In genomic region chrX:44223150-44223549, GRCh38 we compare ENCODE assay signal across 14 cellular contexts.
DNase-seq lines count a peak whose midpoint lies in the region; ATAC-seq and TF ChIP-seq lines count a peak whose summit lies in the region.
"Had no signal": no experiment of that assay in that cellular context is flagged by ENCODE, and none has a peak within 500 bp of the region (broad histone marks: within the 10 kb centered on the region; RNA-seq: fewer than 3 reads in every experiment).

No MANE protein-coding gene starts in this region.

- intact Hi-C loops in MCF 10A (cut with micrococcal nuclease): no loop called here
- intact Hi-C loops in activated T-helper 2 cell treated with anti-CD3 and anti-CD28 coated beads, Interferon-gamma antibody, Interleukin-2, Interleukin-4, amounts not matched to agents 10 μg/mL and 5 μg/mL and 100 μg/mL, durations not matched to agents 14 hours and 24 hours and 36 hours (cut with micrococcal nuclease): no loop called here

- peak; percentile 42 for DNase-seq in AG10803 (ENCODE audit: low read depth)
- peak; percentile 87 for DNase-seq in LNCaP clone FGC (ENCODE audit: low read depth)
- peak; percentile 80 for DNase-seq in MCF 10A (ENCODE audit: unreplicated experiment)
- peak; percentile 3 to 43 for DNase-seq in lung microvascular endothelial cell (ENCODE audit: low read depth in 2 of 2)
- no peak for DNase-seq in activated T-helper 2 cell treated with anti-CD3 and anti-CD28 coated beads, Interferon-gamma antibody, Interleukin-2, Interleukin-4, amounts not matched to agents 10 μg/mL and 5 μg/mL and 100 μg/mL, durations not matched to agents 14 hours and 24 hours and 36 hours (ENCODE audit: low spot score)
- DNase-seq in WTC11 (ENCODE audit: low spot score): no peak
- no peak for DNase-seq in immature natural killer cell
- DNase-seq in MV-4-11 (lab: John Stamatoyannopoulos, UW): no peak
- DNase-seq: head of caudate nucleus; left ventricle myocardium superior; NCI-H1930; stimulated activated CD4-positive, alpha-beta T cell treated with anti-CD3 and anti-CD28 coated beads, Interleukin-2, amount 100 ng/mL, for 48 hours had no signal

- CTCF ChIA-PET in MCF 10A (lab: Yijun Ruan, JAX): interaction anchor here (1.3 kb wide), 1 partner anchor 21 kb away, joined by 4 read pairs; no protein-coding TSS in a partner anchor
- CTCF ChIA-PET in WTC11 (lab: Charles Lee): no interaction called here

- H3K4me3 ChIP-seq in AG10803 (ENCODE audit: low read length): no peak overlapping the region
- no peak overlapping the region for H3K4me3 ChIP-seq in LNCaP clone FGC (ENCODE audit: low read depth, low read length)
- H3K4me3 ChIP-seq: BLaER1 had no signal

- no peaks in the 10 kb centered on the region for H3K36me3 Mint-ChIP-seq in MCF 10A (ENCODE audit: insufficient read depth, unreplicated experiment)
- H3K36me3 Mint-ChIP-seq in activated T-helper 2 cell treated with anti-CD3 and anti-CD28 coated beads, Interferon-gamma antibody, Interleukin-2, Interleukin-4, amounts not matched to agents 10 μg/mL and 5 μg/mL and 100 μg/mL, durations not matched to agents 14 hours and 24 hours and 36 hours (ENCODE audit: low read depth): no peaks in the 10 kb centered on the region
- H3K36me3 Mint-ChIP-seq in WTC11: no peaks in the 10 kb centered on the region
- peaks cover 0 to 8% (median 0%) of the 10 kb centered on the region in 3 donors for H3K36me3 Mint-ChIP-seq in immature natural killer cell

- H3K9me3 Mint-ChIP-seq in MCF 10A (ENCODE audit: unreplicated experiment): no peaks in the 10 kb centered on the region
- no peaks in the 10 kb centered on the region for H3K9me3 Mint-ChIP-seq in activated T-helper 2 cell treated with anti-CD3 and anti-CD28 coated beads, Interferon-gamma antibody, Interleukin-2, Interleukin-4, amounts not matched to agents 10 μg/mL and 5 μg/mL and 100 μg/mL, durations not matched to agents 14 hours and 24 hours and 36 hours
- no peaks in the 10 kb centered on the region for H3K9me3 Mint-ChIP-seq in WTC11
- no peaks in the 10 kb centered on the region for H3K9me3 Mint-ChIP-seq in immature natural killer cell
- H3K9me3 Mint-ChIP-seq: central memory CD8-positive, alpha-beta T cell had no signal

- TF ChIP-seq CTCF in AG10803 (conservative IDR thresholded peaks at IDR 0.05; ENCODE audit: low read length): no peak
- TF ChIP-seq CTCF in LNCaP clone FGC (IDR thresholded peaks at IDR 0.05; ENCODE audit: control insufficient read depth, extremely low read depth, insufficient read depth): no peak
- no peak for TF ChIP-seq CTCF in MCF 10A (IDR thresholded peaks at IDR 0.05; ENCODE audit: unreplicated experiment)
- TF ChIP-seq CTCF in WTC11 (IDR thresholded peaks at IDR 0.05): no peak

- no peak overlapping the region for H3K27ac Mint-ChIP-seq in MCF 10A (ENCODE audit: low read depth, unreplicated experiment)
- no peak overlapping the region for H3K27ac Mint-ChIP-seq in activated T-helper 2 cell treated with anti-CD3 and anti-CD28 coated beads, Interferon-gamma antibody, Interleukin-2, Interleukin-4, amounts not matched to agents 10 μg/mL and 5 μg/mL and 100 μg/mL, durations not matched to agents 14 hours and 24 hours and 36 hours
- H3K27ac Mint-ChIP-seq in WTC11: no peak overlapping the region
- H3K27ac Mint-ChIP-seq in immature natural killer cell: no peak overlapping the region

- H3K27me3 Mint-ChIP-seq in MCF 10A (ENCODE audit: insufficient read depth, unreplicated experiment) (peaks cover 59% of the 10 kb centered on the region), WTC11 (ENCODE audit: low read depth) (no peaks in the 10 kb centered on the region), immature natural killer cell (ENCODE audit: low read depth in 3 of 3) (peaks cover 0 to 8% (median 0%) of the 10 kb centered on the region in 3 donors)
- H3K27me3 Mint-ChIP-seq in activated T-helper 2 cell treated with anti-CD3 and anti-CD28 coated beads, Interferon-gamma antibody, Interleukin-2, Interleukin-4, amounts not matched to agents 10 μg/mL and 5 μg/mL and 100 μg/mL, durations not matched to agents 14 hours and 24 hours and 36 hours (ENCODE audit: low read depth): no peaks in the 10 kb centered on the region
- H3K27me3 Mint-ChIP-seq: central memory CD8-positive, alpha-beta T cell had no signal

- BruUV-seq in MCF 10A (replicated peaks; lab: Mats Ljungman, UMichigan): no TSS peak

- no peak for ATAC-seq in WTC11
- ATAC-seq: left ventricle myocardium superior had no signal

- no peak overlapping the region for H3K4me3 Mint-ChIP-seq in MCF 10A (ENCODE audit: unreplicated experiment)
- no peak overlapping the region for H3K4me3 Mint-ChIP-seq in activated T-helper 2 cell treated with anti-CD3 and anti-CD28 coated beads, Interferon-gamma antibody, Interleukin-2, Interleukin-4, amounts not matched to agents 10 μg/mL and 5 μg/mL and 100 μg/mL, durations not matched to agents 14 hours and 24 hours and 36 hours (ENCODE audit: low read depth)
- H3K4me3 Mint-ChIP-seq in WTC11: no peak overlapping the region
- no peak overlapping the region for H3K4me3 Mint-ChIP-seq in immature natural killer cell
- H3K4me3 Mint-ChIP-seq: central memory CD8-positive, alpha-beta T cell had no signal

- H3K4me1 Mint-ChIP-seq in MCF 10A (ENCODE audit: insufficient read depth, unreplicated experiment): peaks cover 8% of the 10 kb centered on the region
- H3K4me1 Mint-ChIP-seq in activated T-helper 2 cell treated with anti-CD3 and anti-CD28 coated beads, Interferon-gamma antibody, Interleukin-2, Interleukin-4, amounts not matched to agents 10 μg/mL and 5 μg/mL and 100 μg/mL, durations not matched to agents 14 hours and 24 hours and 36 hours (ENCODE audit: low read depth): no peaks in the 10 kb centered on the region
- H3K4me1 Mint-ChIP-seq in WTC11: peaks cover 9% of the 10 kb centered on the region
- H3K4me1 Mint-ChIP-seq in immature natural killer cell: no peaks in the 10 kb centered on the region
- H3K4me1 Mint-ChIP-seq: central memory CD8-positive, alpha-beta T cell had no signal

- POLR2A ChIA-PET in MCF 10A (lab: Yijun Ruan, JAX): no interaction called here
- POLR2A ChIA-PET in WTC11 (lab: Charles Lee): no interaction called here

TF ChIP-seq in WTC11, 78 proteins besides CTCF, POLR2A, EP300 and RAD21:
- TF ChIP-seq EMX1 (CRISPR knock-in tag; IDR thresholded peaks at IDR 0.05) (no peak), FOXK1 (CRISPR knock-in tag; IDR thresholded peaks at IDR 0.05) (no peak), NFYB (CRISPR knock-in tag; conservative IDR thresholded peaks at IDR 0.05; ENCODE audit: low read depth) (no peak), MLX (CRISPR knock-in tag; IDR thresholded peaks at IDR 0.05) (no peak), ESRRA (CRISPR knock-in tag; IDR thresholded peaks at IDR 0.05; ENCODE audit: borderline replicate concordance) (no peak), ETV6 (CRISPR knock-in tag; IDR thresholded peaks at IDR 0.05) (no peak), NFE2L1 (CRISPR knock-in tag; IDR thresholded peaks at IDR 0.05) (no peak)

Comparison
In these comparisons a context has a peak if more than half of its experiments do, and no peak if none do; other contexts are left out.
1. DNase-seq: peak in AG10803 (single experiment), LNCaP clone FGC (single experiment), MCF 10A (single experiment) and lung microvascular endothelial cell (2 of 2); none in activated T-helper 2 cell treated with anti-CD3 and anti-CD28 coated beads, Interferon-gamma antibody, Interleukin-2, Interleukin-4, amounts not matched to agents 10 μg/mL and 5 μg/mL and 100 μg/mL, durations not matched to agents 14 hours and 24 hours and 36 hours (single experiment), WTC11 (single experiment), immature natural killer cell (0 of 3) and MV-4-11 (single experiment).